Comparison of ENCODE assay signal across 26 cellular contexts in genomic region chr12:109218996-109219395, GRCh38.
"Had no signal": no experiment of that assay in that cellular context is flagged by ENCODE, and none has a peak within 500 bp of the region (broad histone marks: within the 10 kb centered on the region; RNA-seq: fewer than 3 reads in every experiment).

No MANE protein-coding gene starts in this region.

- DNase-seq: stimulated activated CD4-positive, alpha-beta T cell treated with anti-CD3 and anti-CD28 coated beads, Interleukin-2, amount 100 ng/mL, for 48 hours; stimulated activated CD4-positive, alpha-beta T cell treated with anti-CD3 and anti-CD28 coated beads, Interleukin-4, amount 100 ng/mL, for 1 hour; stimulated activated CD4-positive, alpha-beta T cell treated with anti-CD3 and anti-CD28 coated beads, Interleukin-4, amount 100 ng/mL, for 24 hours; stimulated activated CD4-positive, alpha-beta T cell treated with anti-CD3 and anti-CD28 coated beads, Interleukin-4, amount 100 ng/mL, for 4 hours; stimulated activated CD8-positive, alpha-beta memory T cell treated with anti-CD3 and anti-CD28 coated beads, Interleukin-4, amount 100 ng/mL, for 48 hours; stimulated activated naive B cell treated with anti-CD40 and anti-IgM and Interleukin-4, amounts not matched to agents 10 μg/mL and 1 μg/mL and 100 μg/mL, for 72 hours; stimulated activated naive CD4-positive, alpha-beta T cell; stimulated activated naive CD4-positive, alpha-beta T cell treated with Interleukin-2 at 50 U/mL for 16 hours; stimulated activated naive CD8-positive, alpha-beta T cell treated with anti-CD3 and anti-CD28 coated beads, Interleukin-15, amount 100 ng/mL, for 72 hours; stimulated activated naive CD8-positive, alpha-beta T cell treated with anti-CD3 and anti-CD28 coated beads, Interleukin-15, Interleukin-2, amounts not matched to agents 100 U/mL and 50 U/mL, for 24 hours; stomach; substantia nigra; testis; thyroid gland; tibial artery; transverse colon; trophoblast cell; upper lobe of left lung; uterus had no signal

- H3K36me3 ChIP-seq: uterus had no signal

- H3K9me3 ChIP-seq: stomach, suprapubic skin, testis, thoracic aorta, thyroid gland, tibial artery, tibial nerve, transverse colon, upper lobe of left lung, uterus, vagina had no signal

- H3K27me3 ChIP-seq: stomach, suprapubic skin, testis, thyroid gland, tibial artery, tibial nerve, transverse colon, upper lobe of left lung, uterus, vagina had no signal

- FAIRE-seq: urothelium cell line had no signal

- H3K4me3 ChIP-seq: stomach, suprapubic skin, testis, thoracic aorta, thyroid gland, tibial artery, tibial nerve, transverse colon, upper lobe of left lung, uterus, vagina had no signal

- ATAC-seq: stimulated activated effector memory CD8-positive, alpha-beta T cell treated with anti-CD3 and anti-CD28 coated beads, Interleukin-12 subunit alpha, Interleukin-12 subunit beta, amount 100 ng/mL, for 72 hours; stimulated activated memory B cell treated with anti-CD40 and anti-IgM and Interleukin-4, amounts not matched to agents 10 μg/mL and 1 μg/mL and 100 μg/mL, for 72 hours; stimulated activated naive B cell treated with anti-CD40 and anti-IgM and Interleukin-4, amounts not matched to agents 10 μg/mL and 1 μg/mL and 100 μg/mL, for 72 hours; stimulated activated naive CD8-positive, alpha-beta T cell treated with anti-CD3 and anti-CD28 coated beads, Interleukin-15, amount 100 ng/mL, for 72 hours; stimulated activated naive CD8-positive, alpha-beta T cell treated with anti-CD3 and anti-CD28 coated beads, Interleukin-15, Interleukin-2, amounts not matched to agents 100 U/mL and 50 U/mL, for 24 hours had no signal

- H3K4me1 ChIP-seq: stomach, suprapubic skin, testis, thyroid gland, tibial artery, tibial nerve, transverse colon, upper lobe of left lung, uterus, vagina had no signal

- H3K27ac ChIP-seq: stomach, suprapubic skin, testis, thoracic aorta, thyroid gland, tibial artery, tibial nerve, transverse colon, upper lobe of left lung, uterus, vagina had no signal
